1 cellular context compared by ENCODE assay signal in genomic region chr17:29178750-29179231, GRCh38.
TF ChIP-seq lines count a peak whose summit lies in the region.

No MANE protein-coding gene starts in this region.

TF ChIP-seq in HepG2, 621 proteins besides CTCF, POLR2A, EP300 and RAD21 (continued from another document and continues in another):
- TF ChIP-seq AHDC1 (CRISPR knock-in tag; IDR thresholded peaks at IDR 0.05; ENCODE audit: borderline replicate concordance) = no peak
- peak; percentile 51 for TF ChIP-seq ZNF501 (CRISPR knock-in tag; IDR thresholded peaks at IDR 0.05)
- no peak for TF ChIP-seq PPARG (CRISPR knock-in tag; conservative IDR thresholded peaks at IDR 0.05)
- TF ChIP-seq PHF20 (CRISPR knock-in tag; IDR thresholded peaks at IDR 0.05) = peak; percentile 12; the same call in 1 of the 2 replicates
- no peak for TF ChIP-seq NR1H2 (CRISPR knock-in tag; IDR thresholded peaks at IDR 0.05; ENCODE audit: borderline replicate concordance, low read depth)
- no peak for TF ChIP-seq CC2D1A (CRISPR knock-in tag; IDR thresholded peaks at IDR 0.05)
- no peak for TF ChIP-seq ZNF274 (CRISPR knock-in tag; IDR thresholded peaks at IDR 0.05)
- TF ChIP-seq ATF4 (CRISPR knock-in tag; IDR thresholded peaks at IDR 0.05) = no peak
- no peak for TF ChIP-seq ZFYVE20 (CRISPR knock-in tag; IDR thresholded peaks at IDR 0.05; ENCODE audit: borderline replicate concordance, low read depth)
- TF ChIP-seq TOE1 (CRISPR knock-in tag; IDR thresholded peaks at IDR 0.05) = no peak
- TF ChIP-seq ZFX (CRISPR knock-in tag; IDR thresholded peaks at IDR 0.05; ENCODE audit: low read depth) = no peak
- no peak for TF ChIP-seq ZNF652 (CRISPR knock-in tag; IDR thresholded peaks at IDR 0.05; ENCODE audit: borderline replicate concordance, low read depth)
- no peak for TF ChIP-seq KLF6 (CRISPR knock-in tag; IDR thresholded peaks at IDR 0.05)
- no peak for TF ChIP-seq RAD51 (IDR thresholded peaks at IDR 0.05; ENCODE audit: borderline replicate concordance)
- TF ChIP-seq PAF1 (CRISPR knock-in tag; IDR thresholded peaks at IDR 0.05) = no peak
- no peak for TF ChIP-seq ZNF224 (CRISPR knock-in tag; IDR thresholded peaks at IDR 0.05)
- TF ChIP-seq ZNF3 (CRISPR knock-in tag; IDR thresholded peaks at IDR 0.05) = no peak
- TF ChIP-seq, protein P1, sequence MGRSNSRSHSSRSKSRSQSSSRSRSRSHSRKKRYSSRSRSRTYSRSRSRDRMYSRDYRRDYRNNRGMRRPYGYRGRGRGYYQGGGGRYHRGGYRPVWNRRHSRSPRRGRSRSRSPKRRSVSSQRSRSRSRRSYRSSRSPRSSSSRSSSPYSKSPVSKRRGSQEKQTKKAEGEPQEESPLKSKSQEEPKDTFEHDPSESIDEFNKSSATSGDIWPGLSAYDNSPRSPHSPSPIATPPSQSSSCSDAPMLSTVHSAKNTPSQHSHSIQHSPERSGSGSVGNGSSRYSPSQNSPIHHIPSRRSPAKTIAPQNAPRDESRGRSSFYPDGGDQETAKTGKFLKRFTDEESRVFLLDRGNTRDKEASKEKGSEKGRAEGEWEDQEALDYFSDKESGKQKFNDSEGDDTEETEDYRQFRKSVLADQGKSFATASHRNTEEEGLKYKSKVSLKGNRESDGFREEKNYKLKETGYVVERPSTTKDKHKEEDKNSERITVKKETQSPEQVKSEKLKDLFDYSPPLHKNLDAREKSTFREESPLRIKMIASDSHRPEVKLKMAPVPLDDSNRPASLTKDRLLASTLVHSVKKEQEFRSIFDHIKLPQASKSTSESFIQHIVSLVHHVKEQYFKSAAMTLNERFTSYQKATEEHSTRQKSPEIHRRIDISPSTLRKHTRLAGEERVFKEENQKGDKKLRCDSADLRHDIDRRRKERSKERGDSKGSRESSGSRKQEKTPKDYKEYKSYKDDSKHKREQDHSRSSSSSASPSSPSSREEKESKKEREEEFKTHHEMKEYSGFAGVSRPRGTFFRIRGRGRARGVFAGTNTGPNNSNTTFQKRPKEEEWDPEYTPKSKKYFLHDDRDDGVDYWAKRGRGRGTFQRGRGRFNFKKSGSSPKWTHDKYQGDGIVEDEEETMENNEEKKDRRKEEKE (IDR thresholded peaks at IDR 0.05) = no peak
- TF ChIP-seq U2AF1 (optimal IDR thresholded peaks at IDR 0.05; ENCODE audit: low read depth, low read length) = no peak
- no peak for TF ChIP-seq ZNF12 (CRISPR knock-in tag; IDR thresholded peaks at IDR 0.05)
- 0 out of 2 replicates have a peak, but pooled peaks have one; percentile 32 for TF ChIP-seq ZNF446 (CRISPR knock-in tag; IDR thresholded peaks at IDR 0.05)
- TF ChIP-seq, protein P2, sequence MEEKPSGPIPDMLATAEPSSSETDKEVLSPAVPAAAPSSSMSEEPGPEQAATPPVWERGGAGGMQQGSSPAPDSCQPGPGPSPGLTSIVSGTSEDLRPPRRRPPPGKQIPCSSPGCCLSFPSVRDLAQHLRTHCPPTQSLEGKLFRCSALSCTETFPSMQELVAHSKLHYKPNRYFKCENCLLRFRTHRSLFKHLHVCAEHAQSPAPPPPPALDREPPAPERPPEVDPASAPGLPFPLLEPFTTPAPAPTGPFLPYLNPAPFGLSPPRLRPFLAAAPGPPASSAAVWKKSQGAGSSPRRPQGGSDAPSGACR (CRISPR knock-in tag; IDR thresholded peaks at IDR 0.05) = no peak
- TF ChIP-seq ZNF460 (CRISPR knock-in tag; IDR thresholded peaks at IDR 0.05; ENCODE audit: borderline replicate concordance) = no peak
- TF ChIP-seq ZHX1 (CRISPR knock-in tag; IDR thresholded peaks at IDR 0.05; ENCODE audit: low read depth) = no peak
- TF ChIP-seq YEATS4 (CRISPR knock-in tag; IDR thresholded peaks at IDR 0.05; ENCODE audit: borderline replicate concordance) = 0 out of 2 replicates have a peak, but pooled peaks have one; percentile 10
- TF ChIP-seq ZFP37 (CRISPR knock-in tag; IDR thresholded peaks at IDR 0.05; ENCODE audit: borderline replicate concordance) = 0 out of 2 replicates have a peak, but pooled peaks have one; percentile 47
- no peak for TF ChIP-seq HOXA7 (CRISPR knock-in tag; IDR thresholded peaks at IDR 0.05)
- TF ChIP-seq HNRNPK (IDR thresholded peaks at IDR 0.05; ENCODE audit: low read depth, low read length, poor library complexity, severe bottlenecking) = no peak
- TF ChIP-seq NFE2L1 (CRISPR knock-in tag; IDR thresholded peaks at IDR 0.05; ENCODE audit: borderline replicate concordance) = no peak
- TF ChIP-seq SSRP1 (CRISPR knock-in tag; IDR thresholded peaks at IDR 0.05) = 0 out of 2 replicates have a peak, but pooled peaks have one; percentile 15
- TF ChIP-seq ZNF7 (CRISPR knock-in tag; IDR thresholded peaks at IDR 0.05) = no peak
- 0 out of 2 replicates have a peak, but pooled peaks have one; percentile 10 for TF ChIP-seq ZNF724P (CRISPR knock-in tag; IDR thresholded peaks at IDR 0.05; ENCODE audit: borderline replicate concordance)
- TF ChIP-seq PATZ1 (CRISPR knock-in tag; IDR thresholded peaks at IDR 0.05) = no peak
- TF ChIP-seq, protein P3, sequence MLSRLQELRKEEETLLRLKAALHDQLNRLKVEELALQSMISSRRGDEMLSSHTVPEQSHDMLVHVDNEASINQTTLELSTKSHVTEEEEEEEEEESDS (CRISPR knock-in tag; IDR thresholded peaks at IDR 0.05; ENCODE audit: borderline replicate concordance) = no peak
- no peak for TF ChIP-seq MTF2 (CRISPR knock-in tag; IDR thresholded peaks at IDR 0.05; ENCODE audit: borderline replicate concordance)
- TF ChIP-seq TEAD2 (CRISPR knock-in tag; IDR thresholded peaks at IDR 0.05) = no peak
- no peak for TF ChIP-seq ZBTB7A (CRISPR knock-in tag; IDR thresholded peaks at IDR 0.05)
- TF ChIP-seq ZSCAN29 (CRISPR knock-in tag; conservative IDR thresholded peaks at IDR 0.05) = no peak
- TF ChIP-seq ZKSCAN5 (CRISPR knock-in tag; IDR thresholded peaks at IDR 0.05) = no peak
- no peak for TF ChIP-seq KMT2B (CRISPR knock-in tag; IDR thresholded peaks at IDR 0.05)
- no peak for TF ChIP-seq MXI1 (IDR thresholded peaks at IDR 0.05; ENCODE audit: borderline replicate concordance, low read depth, low read length)
- TF ChIP-seq MAF1 (CRISPR knock-in tag; IDR thresholded peaks at IDR 0.05; ENCODE audit: borderline replicate concordance) = no peak; the same call in 1 of the 2 replicates
- no peak for TF ChIP-seq SCMH1 (CRISPR knock-in tag; IDR thresholded peaks at IDR 0.05; ENCODE audit: borderline replicate concordance)
- TF ChIP-seq NCOA5 (CRISPR knock-in tag; IDR thresholded peaks at IDR 0.05) = no peak
- TF ChIP-seq NCOR1 (IDR thresholded peaks at IDR 0.05; ENCODE audit: borderline replicate concordance, low read length) = no peak
- peak; percentile 17; the same call in 1 of the 2 replicates for TF ChIP-seq ZNF280D (CRISPR knock-in tag; IDR thresholded peaks at IDR 0.05)
